ENCODE assay signal across 10 cellular contexts in genomic region chr14:49945448-49946319, GRCh38. TPM values are rescaled to one million over a fixed set of nuclear protein-coding genes. Genes with fewer than 3 reads are reported as not detected.
A peak's percentile ranks its signal among the peaks of the same experiment; 100 is the strongest.
DNase-seq lines count a peak whose midpoint lies in the region; ATAC-seq and TF ChIP-seq lines count a peak whose summit lies in the region.
"Had no signal": no experiment of that assay in that cellular context is flagged by ENCODE, and none has a peak within 500 bp of the region (broad histone marks: within the 10 kb centered on the region; RNA-seq: fewer than 3 reads in every experiment).

No MANE protein-coding gene starts in this region.

- TF ChIP-seq EP300 in SK-N-SH (IDR thresholded peaks at IDR 0.05; ENCODE audit: borderline replicate concordance in 1 of 2, low read depth in 1 of 2, low read length in 1 of 2), result no peak

- H3K9me2 ChIP-seq in SK-N-SH, result no peaks in the 10 kb centered on the region

- intact Hi-C loops in spleen (cut with DNase I; ENCODE audit: low total_unique reads), result no loop called here

- ATAC-seq in SK-N-SH treated with all-trans-retinoic acid at 6 μM for 48 hours (no peak), T-helper 17 cell (peak; percentile 68), HG03378 (IDR thresholded peaks at IDR 0.05; ENCODE audit: unreplicated experiment) (no peak), HG02970 (IDR thresholded peaks at IDR 0.05; ENCODE audit: low FRiP score, unreplicated experiment) (no peak)

- H2AFZ ChIP-seq in SK-N-SH (ENCODE audit: low read depth), result no peak overlapping the region; the same call in 1 of the 2 replicates

- H3K36me3 ChIP-seq in SK-N-SH (replicated peaks in 1 of 2; ENCODE audit: control insufficient read depth in 1 of 2, insufficient read depth in 2 of 2, low read length in 1 of 2), result no peaks in the 10 kb centered on the region
- no peaks in the 10 kb centered on the region for H3K36me3 ChIP-seq in esophagus (ENCODE audit: control insufficient read depth in 2 of 2, insufficient read depth in 2 of 2, low read length in 1 of 2)
- no peaks in the 10 kb centered on the region for H3K36me3 ChIP-seq in spleen

- TF ChIP-seq RAD21 in SK-N-SH (IDR thresholded peaks at IDR 0.05; ENCODE audit: low read length), result no peak

- H3K27ac ChIP-seq in SK-N-SH (ENCODE audit: low read depth in 2 of 2, low read length in 1 of 2) (no peak overlapping the region), esophagus (ENCODE audit: low read depth in 2 of 2, low read length in 1 of 2) (peak overlapping the region; percentile 61 to 89), spleen (peak overlapping the region; percentile 49 to 87 (median 80))
- H3K27ac ChIP-seq: KMS-11 had no signal

- DNase-seq in SK-N-SH (no peak), T-helper 17 cell (no peak), spleen (no peak), HFFc6 (no peak)
- DNase-seq: NCI-H774 had no signal

- no peak overlapping the region for H3K9ac ChIP-seq in SK-N-SH
- H3K9ac ChIP-seq: KMS-11 had no signal

- CTCF ChIA-PET in SK-N-SH (lab: Yijun Ruan, JAX), result interaction anchor here (1.3 to 1.8 kb wide), 2 partner anchors 10 to 84 kb away, joined by 3 to 5 read pairs; no protein-coding TSS in a partner anchor

- POLR2A ChIA-PET in SK-N-SH (lab: Yijun Ruan, JAX), result no interaction called here

- H3K27me3 ChIP-seq in SK-N-SH (ENCODE audit: insufficient read depth) (no peaks in the 10 kb centered on the region), esophagus (ENCODE audit: control insufficient read depth in 1 of 2, insufficient read depth in 2 of 2, low read length in 2 of 2) (no peaks in the 10 kb centered on the region), spleen (replicated peaks in 1 of 7) (no peaks in the 10 kb centered on the region)

- TF ChIP-seq CTCF in SK-N-SH (IDR thresholded peaks at IDR 0.05) (no peak), spleen (IDR thresholded peaks at IDR 0.05 in 8 of 11, conservative IDR thresholded peaks at IDR 0.05 in 3 of 11) (no peak), HFFc6 (IDR thresholded peaks at IDR 0.05) (no peak)

- H3F3A ChIP-seq in SK-N-SH (replicated peaks; ENCODE audit: insufficient read depth), result peaks cover 30% of the 10 kb centered on the region

- H3K27me3 Mint-ChIP-seq in T-helper 17 cell, result no peaks in the 10 kb centered on the region
- peaks cover 2% of the 10 kb centered on the region; the same call in 1 of the 2 replicates for H3K27me3 Mint-ChIP-seq in HFFc6 (ENCODE audit: insufficient read depth)

- H3K4me3 ChIP-seq in SK-N-SH (ENCODE audit: low read depth in 2 of 2, low read length in 1 of 2) (no peak overlapping the region), esophagus (ENCODE audit: low read depth in 1 of 2, low read length in 2 of 2) (no peak overlapping the region), spleen (no peak overlapping the region)

- H3K4me3 Mint-ChIP-seq in T-helper 17 cell (peak overlapping the region; percentile 80), HFFc6 (no peak overlapping the region)

- H3K4me1 ChIP-seq in SK-N-SH (ENCODE audit: control insufficient read depth in 1 of 2, insufficient read depth in 2 of 2, low read depth in 1 of 2, low read length in 1 of 2) (peaks cover 12 to 27% of the 10 kb centered on the region in 2 experiments), esophagus (ENCODE audit: control insufficient read depth in 2 of 2, insufficient read depth in 2 of 2, low read length in 1 of 2) (peaks cover 4 to 9% of the 10 kb centered on the region in 2 donors), spleen (peaks cover 27 to 62% (median 48%) of the 10 kb centered on the region in 6 donors)

- WGBS in SK-N-SH (ENCODE audit: low lambda C conversion rate), result 84% methylated on average over 5 of the region's 8 CpGs
- WGBS in esophagus, 2 donors, result 79 to 84% methylated on average over 8 of the region's 8 CpGs
- 61 to 77% (median 65%) methylated on average over 8 of the region's 8 CpGs for whole genome bisulfite sequencing in spleen, 5 donors

- H3K9me3 Mint-ChIP-seq in HFFc6, result no peaks in the 10 kb centered on the region

- H3K79me2 ChIP-seq in SK-N-SH (ENCODE audit: insufficient read depth), result no peaks in the 10 kb centered on the region

- H3K36me3 Mint-ChIP-seq in T-helper 17 cell (ENCODE audit: low read depth) (peaks cover 3% of the 10 kb centered on the region), HFFc6 (ENCODE audit: low read depth) (no peaks in the 10 kb centered on the region)

- H3K4me1 Mint-ChIP-seq in T-helper 17 cell (peaks cover 47% of the 10 kb centered on the region), HFFc6 (ENCODE audit: low read depth) (peaks cover 52% of the 10 kb centered on the region)

- no peak for TF ChIP-seq POLR2A in spleen (IDR thresholded peaks at IDR 0.05)

- H3K9me3 ChIP-seq in SK-N-SH (no peaks in the 10 kb centered on the region), T-helper 17 cell (ENCODE audit: control insufficient read depth, low read length, poor library complexity, severe bottlenecking) (no peaks in the 10 kb centered on the region), esophagus (ENCODE audit: control insufficient read depth in 2 of 2, insufficient read depth in 1 of 2, low read depth in 1 of 2, low read length in 1 of 2) (no peaks in the 10 kb centered on the region), spleen (peaks cover 0 to 9% (median 0%) of the 10 kb centered on the region in 8 donors)

- no peaks in the 10 kb centered on the region for H4K20me1 ChIP-seq in SK-N-SH (ENCODE audit: insufficient read depth)

- peak overlapping the region; percentile 25; the same call in 1 of the 2 replicates for H3K4me2 ChIP-seq in SK-N-SH
- H3K4me2 ChIP-seq: KMS-11 had no signal

- H3K27ac Mint-ChIP-seq in T-helper 17 cell, result peak overlapping the region; percentile 98
- H3K27ac Mint-ChIP-seq in HFFc6, result no peak overlapping the region

TF ChIP-seq in SK-N-SH, 30 proteins besides CTCF, POLR2A, EP300 and RAD21:
- TF ChIP-seq JUND (IDR thresholded peaks at IDR 0.05) (no peak), YY1 (IDR thresholded peaks at IDR 0.05; ENCODE audit: low read depth) (no peak)

TF ChIP-seq in SK-N-SH treated with all-trans-retinoic acid at 6 μM for 48 hours, 23 proteins besides CTCF, POLR2A, EP300 and RAD21:
- TF ChIP-seq ZNF565 (CRISPR knock-in tag; conservative IDR thresholded peaks at IDR 0.05; ENCODE audit: low read depth) (no peak), OSR1 (CRISPR knock-in tag; IDR thresholded peaks at IDR 0.05) (no peak), ZFP30 (CRISPR knock-in tag; IDR thresholded peaks at IDR 0.05) (no peak), ESRRG (CRISPR knock-in tag; IDR thresholded peaks at IDR 0.05) (no peak)
- TF ChIP-seq, protein P1, sequence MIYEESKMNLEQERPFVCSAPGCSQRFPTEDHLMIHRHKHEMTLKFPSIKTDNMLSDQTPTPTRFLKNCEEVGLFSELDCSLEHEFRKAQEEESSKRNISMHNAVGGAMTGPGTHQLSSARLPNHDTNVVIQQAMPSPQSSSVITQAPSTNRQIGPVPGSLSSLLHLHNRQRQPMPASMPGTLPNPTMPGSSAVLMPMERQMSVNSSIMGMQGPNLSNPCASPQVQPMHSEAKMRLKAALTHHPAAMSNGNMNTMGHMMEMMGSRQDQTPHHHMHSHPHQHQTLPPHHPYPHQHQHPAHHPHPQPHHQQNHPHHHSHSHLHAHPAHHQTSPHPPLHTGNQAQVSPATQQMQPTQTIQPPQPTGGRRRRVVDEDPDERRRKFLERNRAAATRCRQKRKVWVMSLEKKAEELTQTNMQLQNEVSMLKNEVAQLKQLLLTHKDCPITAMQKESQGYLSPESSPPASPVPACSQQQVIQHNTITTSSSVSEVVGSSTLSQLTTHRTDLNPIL (CRISPR knock-in tag; IDR thresholded peaks at IDR 0.05; ENCODE audit: low read depth), result no peak

RNA-seq across cellular contexts. Expression of gene ARF6, which starts 52.8 kb away (rescaled TPM):
- polyA plus RNA-seq in SK-N-SH (2012; rRNA removed) (32.2 and 45.2 TPM in 2 replicates), esophagus (100 to 1,000 TPM in 1 of 2 donors, 10 to 100 TPM in 1; 80.9 to 112 TPM), spleen (10 to 100 TPM; 39.0 to 63.9 (median 43.9) TPM)
- 39.8 and 44.0 TPM in 2 replicates for polyA plus RNA-seq in SK-N-SH (2012; cell fraction: cytosol; rRNA removed)
- 21.8 and 24.4 TPM in 2 replicates for polyA plus RNA-seq in SK-N-SH (2012; cell fraction: nucleus; rRNA removed)
- total RNA-seq in T-helper 17 cell (10 to 100 TPM; 95.2 to 98.5 TPM), spleen (10 to 100 TPM; 74.3 to 89.1 (median 83.6) TPM)
- total RNA-seq in HFFc6 (2021; fragmentation: NEBNext Ultra II Directional; extraction: Animal tissue kit (Norgen Biotek cat#: 25700)), result 100 to 1,000 TPM in 1 of 6 experiments, 10 to 100 TPM in 5; 92.2 to 111 (median 94.7) TPM

Comparison
In these comparisons a context has a peak if more than half of its experiments do, and no peak if none do; other contexts are left out.
1. H3K27ac ChIP-seq: peak in esophagus (2 of 2) and spleen (8 of 8); none in SK-N-SH (0 of 2).